Comparison of ENCODE assay signal across 8 cellular contexts in the genomic region with DNA sequence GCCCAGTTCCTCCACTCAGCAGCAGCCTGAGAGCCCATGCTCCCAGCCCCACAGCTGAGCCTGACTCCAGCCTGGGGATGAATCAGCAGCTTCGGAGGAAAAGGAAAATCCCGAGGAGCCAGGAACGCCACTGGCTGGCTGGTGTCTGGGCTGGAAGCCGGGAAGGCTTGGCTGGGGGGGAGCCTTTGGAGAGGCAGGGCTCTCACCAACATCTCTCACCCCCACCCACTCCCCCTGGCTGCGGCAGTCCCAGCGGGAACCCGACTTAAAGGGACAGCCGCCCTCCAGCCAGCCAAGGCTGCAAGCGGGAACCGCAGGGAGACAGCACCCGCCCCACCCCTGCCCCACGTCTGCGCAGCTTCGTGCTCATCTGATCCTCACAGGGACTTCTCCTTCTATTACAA. TPM values are rescaled to one million over a fixed set of nuclear protein-coding genes. Genes with fewer than 3 reads are reported as not detected.
DNase-seq lines count a peak whose midpoint lies in the region; ATAC-seq and TF ChIP-seq lines count a peak whose summit lies in the region.

No MANE protein-coding gene starts in this region.

- H3K9me3 ChIP-seq in SJCRH30 (replicated peaks): no peaks in the 10 kb centered on the region

- peak; percentile 25 for TF ChIP-seq CTCF in foreskin keratinocyte (conservative IDR thresholded peaks at IDR 0.05)
- no peak for TF ChIP-seq CTCF in Calu3 (IDR thresholded peaks at IDR 0.05; ENCODE audit: unreplicated experiment)

- intact Hi-C loops in Calu3 (cut with micrococcal nuclease; ENCODE audit: unreplicated experiment): no loop called here

- no peak overlapping the region for H3K4me3 Mint-ChIP-seq in Calu3 (ENCODE audit: low read depth, unreplicated experiment)

- H3K36me3 ChIP-seq in SJCRH30: no peaks in the 10 kb centered on the region

- ATAC-seq in foreskin keratinocyte (peak; percentile 83), GM19397 (IDR thresholded peaks at IDR 0.05; ENCODE audit: unreplicated experiment) (no peak)

- H3K27me3 Mint-ChIP-seq in Calu3 (ENCODE audit: unreplicated experiment): no peaks in the 10 kb centered on the region

- BruUV-seq in Calu3 (replicated peaks; lab: Mats Ljungman, UMichigan): no TSS peak

- H3K36me3 Mint-ChIP-seq in Calu3 (ENCODE audit: insufficient read depth, unreplicated experiment): peaks cover 17% of the 10 kb centered on the region

- H3K27ac Mint-ChIP-seq in Calu3 (ENCODE audit: unreplicated experiment): no peak overlapping the region

- no peaks in the 10 kb centered on the region for H3K4me1 Mint-ChIP-seq in Calu3 (ENCODE audit: low read depth, unreplicated experiment)

- no peak overlapping the region for H3K27ac ChIP-seq in SJCRH30
- peak overlapping the region; percentile 12 for H3K27ac ChIP-seq in foreskin keratinocyte

- H3K27me3 ChIP-seq in SJCRH30 (no peaks in the 10 kb centered on the region), foreskin keratinocyte (no peaks in the 10 kb centered on the region)

- H3K4me3 ChIP-seq in SJCRH30: peak overlapping the region; percentile 27

- H3K4me1 ChIP-seq in SJCRH30: peaks cover 5% of the 10 kb centered on the region; the same call in 1 of the 2 replicates
- H3K4me1 ChIP-seq in foreskin keratinocyte: peaks cover 12% of the 10 kb centered on the region

- no peaks in the 10 kb centered on the region for H3K9me3 Mint-ChIP-seq in Calu3 (ENCODE audit: low read depth, unreplicated experiment)

- DNase-seq in C1 segment of cervical spinal cord (lab: John Stamatoyannopoulos, UW) (peak in 13 of 14 donors; percentile 33 to 95 (median 76)), SJCRH30 (peak; percentile 30 to 53), foreskin keratinocyte (peak; percentile 52 to 72), occipital lobe (lab: John Stamatoyannopoulos, UW) (peak; percentile 95), NCI-H1092 (lab: John Stamatoyannopoulos, UW) (no peak), Calu3 (no peak), NCI-H2196 (lab: John Stamatoyannopoulos, UW; ENCODE audit: unreplicated experiment) (no peak)

- CTCF ChIA-PET in Calu3 (lab: Charles Lee): interaction anchor here (1.1 kb wide), 1 partner anchor 15 kb away, joined by 3 read pairs; no protein-coding TSS in a partner anchor

RNA-seq across cellular contexts. Expression of gene KIAA0930, which starts 28.4 kb away (rescaled TPM):
- total RNA-seq in SJCRH30 (2014; rRNA removed; shearing (Covaris generic)): 9.3 and 15.2 TPM in 2 replicates
- total RNA-seq in foreskin keratinocyte (108 and 112 TPM in 2 replicates), occipital lobe (61.0 TPM), Calu3 (2022) (56.8 and 83.2 TPM in 2 replicates)
- polyA plus RNA-seq in foreskin keratinocyte: 93.5 and 102 TPM in 2 replicates

RNA-seq across cellular contexts. Expression of gene NUP50, which starts 48.6 kb away (rescaled TPM):
- total RNA-seq in SJCRH30 (2014; rRNA removed; shearing (Covaris generic)): 52.2 and 58.6 TPM in 2 replicates
- total RNA-seq in foreskin keratinocyte (63.7 and 67.4 TPM in 2 replicates), occipital lobe (65.4 TPM), Calu3 (2022) (107 and 115 TPM in 2 replicates)
- polyA plus RNA-seq in foreskin keratinocyte: 15.8 and 20.4 TPM in 2 replicates

Comparison
In these comparisons a context has a peak if more than half of its experiments do, and no peak if none do; other contexts are left out.
1. DNase-seq: peak in C1 segment of cervical spinal cord (13 of 14), SJCRH30 (2 of 2), foreskin keratinocyte (2 of 2) and occipital lobe (single experiment); none in NCI-H1092 (single experiment), Calu3 (single experiment) and NCI-H2196 (single experiment).